In genomic region chr19:45440259-45440638, GRCh38 we compare ENCODE assay signal across 8 cellular contexts. TPM values are rescaled to one million over a fixed set of nuclear protein-coding genes. Genes with fewer than 3 reads are reported as not detected.
DNase-seq lines count a peak whose midpoint lies in the region; ATAC-seq and TF ChIP-seq lines count a peak whose summit lies in the region.

No MANE protein-coding gene starts in this region.

- DNase-seq in GM06990 (ENCODE audit: extremely low read depth, insufficient read length), result no peak
- DNase-seq in fibroblast of mammary gland (ENCODE audit: low read depth), result no peak
- no peak for DNase-seq in prostate gland (ENCODE audit: low spot score)
- DNase-seq in NK-92 (lab: John Stamatoyannopoulos, UW; ENCODE audit: unreplicated experiment), result no peak
- DNase-seq in NCI-H187 (lab: John Stamatoyannopoulos, UW), result no peak
- no peak for DNase-seq in NCI-H526 (lab: John Stamatoyannopoulos, UW)

- H3K4me3 ChIP-seq in GM06990 (replicated peaks; ENCODE audit: low read depth, low read length) (peak overlapping the region; percentile 58), SU-DHL-6 (ENCODE audit: insufficient read depth, low read length, poor library complexity, severe bottlenecking) (peak overlapping the region; percentile 68), fibroblast of mammary gland (ENCODE audit: control insufficient read depth, low read depth, low read length) (peak overlapping the region; percentile 40), prostate gland (peak overlapping the region; percentile 83 to 84)

- no peaks in the 10 kb centered on the region for H3K9me3 ChIP-seq in SU-DHL-6 (ENCODE audit: insufficient read depth, low read length)
- H3K9me3 ChIP-seq in prostate gland, result no peaks in the 10 kb centered on the region

- H3K4me1 ChIP-seq in prostate gland (replicated peaks), result no peaks in the 10 kb centered on the region

- intact Hi-C loops in prostate gland (cut with DNase I), result no loop called here

- H3K9me2 ChIP-seq in SU-DHL-6 (replicated peaks; ENCODE audit: insufficient read depth, low read length), result no peaks in the 10 kb centered on the region

- H3F3A ChIP-seq in SU-DHL-6 (ENCODE audit: insufficient read depth), result peaks cover 17% of the 10 kb centered on the region

- TF ChIP-seq CTCF in GM06990 (IDR thresholded peaks at IDR 0.05; ENCODE audit: insufficient read depth, low read length, poor library complexity, severe bottlenecking) (no peak), SU-DHL-6 (IDR thresholded peaks at IDR 0.05; ENCODE audit: insufficient read depth, low read length, poor library complexity, severe bottlenecking) (no peak), fibroblast of mammary gland (conservative IDR thresholded peaks at IDR 0.05; ENCODE audit: control insufficient read depth, insufficient read depth, low read depth, low read length) (no peak), prostate gland (IDR thresholded peaks at IDR 0.05) (no peak)

- H3K36me3 ChIP-seq in GM06990 (ENCODE audit: control insufficient read depth, insufficient read depth, low read length), result no peaks in the 10 kb centered on the region
- H3K36me3 ChIP-seq in SU-DHL-6 (ENCODE audit: low read length), result no peaks in the 10 kb centered on the region
- no peaks in the 10 kb centered on the region for H3K36me3 ChIP-seq in prostate gland

- H3K27ac ChIP-seq in SU-DHL-6 (ENCODE audit: low read depth, low read length), result no peak overlapping the region
- H3K27ac ChIP-seq in prostate gland, result peak overlapping the region; percentile 92 to 95

- H4K20me1 ChIP-seq in SU-DHL-6 (ENCODE audit: low read depth, low read length), result no peaks in the 10 kb centered on the region

- no peaks in the 10 kb centered on the region for H3K79me2 ChIP-seq in SU-DHL-6 (ENCODE audit: insufficient read depth, low read length)

- ATAC-seq in HG03025 (IDR thresholded peaks at IDR 0.05; ENCODE audit: low FRiP score, unreplicated experiment), result no peak

- H3K27me3 ChIP-seq in GM06990 (replicated peaks; ENCODE audit: control insufficient read depth, insufficient read depth, low read length), result no peaks in the 10 kb centered on the region
- no peaks in the 10 kb centered on the region for H3K27me3 ChIP-seq in SU-DHL-6 (ENCODE audit: low read length)
- H3K27me3 ChIP-seq in prostate gland (replicated peaks; ENCODE audit: insufficient read depth), result no peaks in the 10 kb centered on the region

- peak overlapping the region; percentile 93 for H2AFZ ChIP-seq in SU-DHL-6 (ENCODE audit: low read depth, low read length, severe bottlenecking)

- peak overlapping the region; percentile 91 for H3K4me2 ChIP-seq in SU-DHL-6 (ENCODE audit: low read depth, low read length, poor library complexity, severe bottlenecking)

- WGBS in prostate gland, result 63% methylated on average over 9 of the region's 9 CpGs

- TF ChIP-seq POLR2A in prostate gland (IDR thresholded peaks at IDR 0.05), result no peak

- peak overlapping the region; percentile 63 for H3K9ac ChIP-seq in SU-DHL-6 (ENCODE audit: low read length)

RNA-seq across cellular contexts. Expression of gene ERCC1, which starts 16.5 kb away (rescaled TPM):
- 100 to 1,000 TPM; 142 to 151 TPM for total RNA-seq in prostate gland

RNA-seq across cellular contexts. Expression of gene FOSB, which starts 27.5 kb away (rescaled TPM):
- total RNA-seq in prostate gland, result 1 to 10 TPM; 2.5 to 6.4 TPM

RNA-seq across cellular contexts. Expression of gene POLR1G, which starts 33.8 kb away (rescaled TPM):
- 1 to 10 TPM; 6.6 to 8.9 TPM for total RNA-seq in prostate gland

RNA-seq across cellular contexts. Expression of gene PPP1R13L, which starts 35.4 kb away (rescaled TPM):
- total RNA-seq in prostate gland, result 10 to 100 TPM; 56.1 to 60.3 TPM

RNA-seq across cellular contexts. Expression of gene RTN2, which starts 56.6 kb away (rescaled TPM):
- total RNA-seq in prostate gland, result 10 to 100 TPM in 1 of 2 donors, 1 to 10 TPM in 1; 7.2 to 19.7 TPM
